Comparison of ENCODE assay signal across 15 cellular contexts in the genomic region with DNA sequence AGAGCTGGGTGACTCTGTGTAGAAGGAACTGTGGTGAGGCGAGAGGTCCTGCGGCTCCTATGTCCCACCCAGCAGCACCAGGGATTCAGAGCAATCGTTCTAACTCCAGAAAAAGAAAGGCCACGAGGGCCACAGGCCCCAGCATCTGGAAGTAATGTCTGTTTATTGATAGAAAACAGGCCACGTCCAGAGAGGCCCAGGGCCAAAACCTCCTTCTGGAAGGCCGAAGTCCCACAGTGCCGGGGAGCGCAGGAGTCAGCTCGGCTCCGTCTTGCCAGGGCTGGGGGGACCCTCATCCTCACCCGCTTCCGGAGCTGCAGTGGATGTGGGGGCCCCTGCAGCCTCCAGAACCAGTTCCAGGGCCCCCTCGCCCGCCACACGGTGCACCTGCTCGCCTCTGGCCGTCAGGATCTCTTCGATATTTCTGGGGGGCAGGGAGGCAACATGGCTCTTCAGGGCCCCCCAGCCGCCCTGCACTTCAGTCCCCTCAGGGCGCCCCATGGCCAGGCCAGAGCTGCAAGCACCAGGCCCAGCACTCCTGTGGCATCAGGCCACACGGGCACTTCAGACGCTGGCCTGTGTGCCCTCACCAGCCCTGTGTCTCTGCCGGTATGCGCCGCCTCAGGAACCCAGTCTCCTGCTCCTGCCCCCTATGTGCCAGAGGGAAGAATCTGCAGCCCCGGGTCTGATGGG. TPM values are rescaled to one million over a fixed set of nuclear protein-coding genes. Genes with fewer than 3 reads are reported as not detected.
DNase-seq lines count a peak whose midpoint lies in the region; ATAC-seq, FAIRE-seq and TF ChIP-seq lines count a peak whose summit lies in the region.
"Had no signal": no experiment of that assay in that cellular context is flagged by ENCODE, and none has a peak within 500 bp of the region (broad histone marks: within the 10 kb centered on the region; RNA-seq: fewer than 3 reads in every experiment).

No MANE protein-coding gene starts in this region.

- H3K27ac ChIP-seq in liver (ENCODE audit: low read depth in 1 of 2, low read length in 2 of 2) (peak overlapping the region; percentile 21 to 42), suprapubic skin (peak overlapping the region; percentile 49)

- no peak overlapping the region for H3K4me3 Mint-ChIP-seq in activated naive CD4-positive, alpha-beta T cell treated with anti-CD3 and anti-CD28 coated beads, Interleukin-2, amount 10 ng/mL, durations not matched to agents 7 days and 5 days
- peak overlapping the region in 1 of 5 experiments; percentile 85 for H3K4me3 Mint-ChIP-seq in brain

- peaks cover 9% of the 10 kb centered on the region for H3K4me1 Mint-ChIP-seq in activated naive CD4-positive, alpha-beta T cell treated with anti-CD3 and anti-CD28 coated beads, Interleukin-2, amount 10 ng/mL, durations not matched to agents 7 days and 5 days
- H3K4me1 Mint-ChIP-seq in brain: peaks cover 6% of the 10 kb centered on the region

- H3K9me3 ChIP-seq in liver (ENCODE audit: control insufficient read depth in 4 of 4, low read length in 3 of 4) (no peaks in the 10 kb centered on the region), suprapubic skin (no peaks in the 10 kb centered on the region)

- no peak for TF ChIP-seq EP300 in suprapubic skin (IDR thresholded peaks at IDR 0.05)

- no peaks in the 10 kb centered on the region for H3K9me3 Mint-ChIP-seq in activated naive CD4-positive, alpha-beta T cell treated with anti-CD3 and anti-CD28 coated beads, Interleukin-2, amount 10 ng/mL, durations not matched to agents 7 days and 5 days
- H3K9me3 Mint-ChIP-seq in brain: no peaks in the 10 kb centered on the region
- H3K9me3 Mint-ChIP-seq: stimulated activated naive CD8-positive, alpha-beta T cell treated with anti-CD3 and anti-CD28 coated beads, Interleukin-15, Interleukin-2, amounts not matched to agents 100 ng/mL and 50 ng/mL, for 24 hours had no signal

- FAIRE-seq in urothelium cell line (lab: Jason Lieb, UNC): no peak
- FAIRE-seq: D721Med had no signal

- TF ChIP-seq CTCF in brain (conservative IDR thresholded peaks at IDR 0.05): no peak
- TF ChIP-seq CTCF in liver (IDR thresholded peaks at IDR 0.05; ENCODE audit: low read depth, low read length, missing input control): no peak
- no peak for TF ChIP-seq CTCF in suprapubic skin (IDR thresholded peaks at IDR 0.05)

- CTCF ChIA-PET in activated naive CD4-positive, alpha-beta T cell treated with anti-CD3 and anti-CD28 coated beads, Interleukin-2, amount 10 ng/mL, durations not matched to agents 7 days and 5 days (lab: Charles Lee): no interaction called here

- no peak overlapping the region for H3K4me3 ChIP-seq in liver (ENCODE audit: low read depth in 1 of 3, low read length in 3 of 3)
- H3K4me3 ChIP-seq in suprapubic skin: no peak overlapping the region

- H3K27me3 Mint-ChIP-seq in activated naive CD4-positive, alpha-beta T cell treated with anti-CD3 and anti-CD28 coated beads, Interleukin-2, amount 10 ng/mL, durations not matched to agents 7 days and 5 days: peaks cover 4% of the 10 kb centered on the region
- H3K27me3 Mint-ChIP-seq in brain: no peaks in the 10 kb centered on the region
- H3K27me3 Mint-ChIP-seq: stimulated activated naive CD8-positive, alpha-beta T cell treated with anti-CD3 and anti-CD28 coated beads, Interleukin-15, Interleukin-2, amounts not matched to agents 100 ng/mL and 50 ng/mL, for 24 hours had no signal

- no peak for DNase-seq in activated naive CD4-positive, alpha-beta T cell treated with anti-CD3 and anti-CD28 coated beads, Interleukin-2, amount 10 ng/mL, durations not matched to agents 7 days and 5 days
- DNase-seq in activated naive CD4-positive, alpha-beta T cell treated with anti-CD3 and anti-CD28 coated beads, Interleukin-2, amount 50 U/mL, for 16 hours: no peak
- DNase-seq in suprapubic skin (ENCODE audit: low spot score in 2 of 2) (no peak), urothelium cell line (ENCODE audit: low spot score) (no peak)
- DNase-seq: 8988T, activated T-cell treated with anti-CD3 and anti-CD28 coated beads for 4 hours, NCI-H446 treated with DMSO at 0.1 percent for 48 hours, SW 1271 had no signal

- ATAC-seq in GM18517 (IDR thresholded peaks at IDR 0.05; ENCODE audit: unreplicated experiment) (no peak), HG02938 (IDR thresholded peaks at IDR 0.05; ENCODE audit: unreplicated experiment) (no peak)

- H3K4me1 ChIP-seq in liver (ENCODE audit: control insufficient read depth in 4 of 4, insufficient read depth in 4 of 4, low read length in 3 of 4): peaks cover 5 to 13% (median 6%) of the 10 kb centered on the region in 4 donors
- H3K4me1 ChIP-seq in suprapubic skin: peaks cover 39% of the 10 kb centered on the region

- WGBS in liver: 87% methylated on average over 26 of the region's 26 CpGs
- 87% methylated on average over 12 of the region's 26 CpGs for WGBS in suprapubic skin

- no peaks in the 10 kb centered on the region for H3K36me3 Mint-ChIP-seq in activated naive CD4-positive, alpha-beta T cell treated with anti-CD3 and anti-CD28 coated beads, Interleukin-2, amount 10 ng/mL, durations not matched to agents 7 days and 5 days
- H3K36me3 Mint-ChIP-seq in brain: no peaks in the 10 kb centered on the region

- peak overlapping the region; percentile 92 for H3K27ac Mint-ChIP-seq in activated naive CD4-positive, alpha-beta T cell treated with anti-CD3 and anti-CD28 coated beads, Interleukin-2, amount 10 ng/mL, durations not matched to agents 7 days and 5 days
- H3K27ac Mint-ChIP-seq in brain: peak overlapping the region in 3 of 5 experiments; percentile 63 to 94 (median 79)

- no peak for TF ChIP-seq RAD21 in liver (IDR thresholded peaks at IDR 0.05)

- no peak overlapping the region for H3K9ac ChIP-seq in liver (ENCODE audit: low read depth in 1 of 2, low read length in 2 of 2)

- H3K36me3 ChIP-seq in liver (ENCODE audit: control insufficient read depth in 4 of 4, insufficient read depth in 3 of 4, low read depth in 1 of 4, low read length in 3 of 4): peaks cover 0 to 1% (median 0%) of the 10 kb centered on the region in 4 donors
- peaks cover 13% of the 10 kb centered on the region for H3K36me3 ChIP-seq in suprapubic skin

- H3K27me3 ChIP-seq in liver (ENCODE audit: control insufficient read depth in 4 of 4, insufficient read depth in 4 of 4, low read length in 3 of 4): no peaks in the 10 kb centered on the region
- no peaks in the 10 kb centered on the region for H3K27me3 ChIP-seq in suprapubic skin

- TF ChIP-seq POLR2A in suprapubic skin (IDR thresholded peaks at IDR 0.05): no peak

TF ChIP-seq in liver, 16 proteins besides CTCF, POLR2A, EP300 and RAD21:
- TF ChIP-seq TAF1 (conservative IDR thresholded peaks at IDR 0.05): no peak
- TF ChIP-seq NR2F2 (IDR thresholded peaks at IDR 0.05): peak; percentile 65
TF ChIP-seq in liver: peak in this region for 1.

RNA-seq across cellular contexts. Expression of gene DNLZ, which starts 1.6 kb away (rescaled TPM):
- polyA plus RNA-seq in brain (ENCODE audit: insufficient read depth, low read depth, low replicate concordance) (33.5 TPM), liver (1 to 10 TPM; 6.2 to 7.1 TPM)
- total RNA-seq in liver (1 to 10 TPM; 2.0 to 2.9 TPM), suprapubic skin (10 to 100 TPM; 11.3 to 46.4 (median 37.9) TPM)

RNA-seq across cellular contexts. Expression of gene CARD9, which starts 11.6 kb away (rescaled TPM):
- 0.58 TPM for polyA plus RNA-seq in brain (ENCODE audit: insufficient read depth, low read depth, low replicate concordance)
- total RNA-seq in liver: 1 to 10 TPM; 3.1 to 5.3 TPM
- 1 to 10 TPM in 1 of 2 donors, under 1 TPM in 1; 0.25 to 1.3 TPM for polyA plus RNA-seq in liver
- 1 to 10 TPM; 2.3 to 7.4 (median 3.3) TPM for total RNA-seq in suprapubic skin

RNA-seq across cellular contexts. Expression of gene GPSM1, which starts 34.6 kb away (rescaled TPM):
- 83.8 TPM for polyA plus RNA-seq in brain (ENCODE audit: insufficient read depth, low read depth, low replicate concordance)
- total RNA-seq in liver: 1 to 10 TPM; 2.1 to 2.9 TPM
- polyA plus RNA-seq in liver: 1 to 10 TPM in 1 of 2 donors, under 1 TPM in 1; 0.11 to 1.1 TPM
- 10 to 100 TPM; 11.5 to 14.6 (median 13.7) TPM for total RNA-seq in suprapubic skin
- total RNA-seq: OCI-LY7 had no signal

RNA-seq across cellular contexts. Expression of gene SNAPC4, which starts 38.1 kb away (rescaled TPM):
- 9.4 TPM for polyA plus RNA-seq in brain (ENCODE audit: insufficient read depth, low read depth, low replicate concordance)
- 1 to 10 TPM; 2.3 to 4.2 TPM for total RNA-seq in liver
- 1 to 10 TPM in 1 of 2 donors, under 1 TPM in 1; 0.75 to 3.9 TPM for polyA plus RNA-seq in liver
- total RNA-seq in suprapubic skin: 10 to 100 TPM in 2 of 4 donors, 1 to 10 TPM in 2; 6.1 to 11.1 (median 9.8) TPM

RNA-seq across cellular contexts. Expression of gene ENTR1, which starts 48.5 kb away (rescaled TPM):
- polyA plus RNA-seq in brain (ENCODE audit: insufficient read depth, low read depth, low replicate concordance) (27.2 TPM), liver (10 to 100 TPM; 12.7 to 28.1 TPM)
- total RNA-seq in liver (10 to 100 TPM; 11.0 to 25.6 TPM), suprapubic skin (10 to 100 TPM; 37.4 to 93.0 (median 49.7) TPM)
